9 cellular contexts compared by ENCODE assay signal in genomic region chr2:232927041-232927792, GRCh38. TPM values are rescaled to one million over a fixed set of nuclear protein-coding genes. Genes with fewer than 3 reads are reported as not detected.
DNase-seq lines count a peak whose midpoint lies in the region; ATAC-seq and TF ChIP-seq lines count a peak whose summit lies in the region.
"Had no signal": no experiment of that assay in that cellular context is flagged by ENCODE, and none has a peak within 500 bp of the region (broad histone marks: within the 10 kb centered on the region; RNA-seq: fewer than 3 reads in every experiment).

No MANE protein-coding gene starts in this region.

- DNase-seq in activated naive CD4-positive, alpha-beta T cell treated with anti-CD3 and anti-CD28 coated beads for 36 hours, result peak; percentile 27
- no peak for DNase-seq in activated naive CD4-positive, alpha-beta T cell treated with anti-CD3 and anti-CD28 coated beads, Interleukin-2, amount 50 U/mL, for 16 hours
- DNase-seq in body of pancreas, result no peak
- DNase-seq in lower leg skin (ENCODE audit: low spot score in 2 of 2), result no peak
- no peak for DNase-seq in transverse colon
- no peak for DNase-seq in NCI-H446 (lab: John Stamatoyannopoulos, UW)
- no peak for DNase-seq in CD1c-positive myeloid dendritic cell (ENCODE audit: extremely low spot score)
- no peak for DNase-seq in foreskin keratinocyte

- no peaks in the 10 kb centered on the region for H3K9me3 ChIP-seq in body of pancreas
- H3K9me3 ChIP-seq in transverse colon, result no peaks in the 10 kb centered on the region

- H3K4me1 Mint-ChIP-seq in activated naive CD4-positive, alpha-beta T cell treated with anti-CD3 and anti-CD28 coated beads for 36 hours (ENCODE audit: low read depth), result peaks cover 17% of the 10 kb centered on the region

- H3K4me3 Mint-ChIP-seq in activated naive CD4-positive, alpha-beta T cell treated with anti-CD3 and anti-CD28 coated beads for 36 hours, result peak overlapping the region; percentile 55

- no peak overlapping the region for H3K27ac ChIP-seq in body of pancreas
- H3K27ac ChIP-seq in transverse colon, result no peak overlapping the region
- no peak overlapping the region for H3K27ac ChIP-seq in foreskin keratinocyte
- H3K27ac ChIP-seq: C4-2B had no signal

- TF ChIP-seq EP300 in transverse colon (IDR thresholded peaks at IDR 0.05; ENCODE audit: low read depth), result no peak

- intact Hi-C loops in activated naive CD4-positive, alpha-beta T cell treated with anti-CD3 and anti-CD28 coated beads for 36 hours (cut with micrococcal nuclease), result no loop called here
- intact Hi-C loops in body of pancreas (cut with DNase I), result no loop called here
- intact Hi-C loops in lower leg skin (cut with DNase I; ENCODE audit: low total_unique reads), result no loop called here
- intact Hi-C loops in transverse colon (cut with DNase I; ENCODE audit: low total_unique reads), result no loop called here

- TF ChIP-seq POLR2A in body of pancreas (IDR thresholded peaks at IDR 0.05) (no peak), lower leg skin (IDR thresholded peaks at IDR 0.05) (no peak), transverse colon (IDR thresholded peaks at IDR 0.05) (no peak)

- no peak overlapping the region for H3K27ac Mint-ChIP-seq in activated naive CD4-positive, alpha-beta T cell treated with anti-CD3 and anti-CD28 coated beads for 36 hours

- in situ Hi-C loops in transverse colon (cut with MboI; ENCODE audit: low pct_ligation_motif_present in 1 of 4, low pct_unique_long_range_greater_than_20kb in 1 of 4, low sequenced_read_pairs in 3 of 4), result no loop called here

- H3K36me3 Mint-ChIP-seq in activated naive CD4-positive, alpha-beta T cell treated with anti-CD3 and anti-CD28 coated beads for 36 hours (ENCODE audit: low read depth), result peaks cover 2% of the 10 kb centered on the region

- no peaks in the 10 kb centered on the region for H3K27me3 ChIP-seq in body of pancreas
- H3K27me3 ChIP-seq in transverse colon, result peaks cover 41% of the 10 kb centered on the region
- peaks cover 83% of the 10 kb centered on the region for H3K27me3 ChIP-seq in foreskin keratinocyte

- peaks cover 51% of the 10 kb centered on the region for H3K27me3 Mint-ChIP-seq in activated naive CD4-positive, alpha-beta T cell treated with anti-CD3 and anti-CD28 coated beads for 36 hours (ENCODE audit: low read depth)

- peaks cover 13% of the 10 kb centered on the region for H3K4me1 ChIP-seq in body of pancreas
- H3K4me1 ChIP-seq in transverse colon, result peaks cover 6 to 16% (median 13%) of the 10 kb centered on the region in 4 donors
- H3K4me1 ChIP-seq in foreskin keratinocyte, result no peaks in the 10 kb centered on the region

- ATAC-seq in body of pancreas (peak; percentile 11), foreskin keratinocyte (no peak)

- H3K36me3 ChIP-seq in body of pancreas (replicated peaks in 1 of 2; ENCODE audit: insufficient read depth in 1 of 2, low read depth in 2 of 2), result no peaks in the 10 kb centered on the region
- no peaks in the 10 kb centered on the region for H3K36me3 ChIP-seq in transverse colon

- no peaks in the 10 kb centered on the region for H3K9me3 Mint-ChIP-seq in activated naive CD4-positive, alpha-beta T cell treated with anti-CD3 and anti-CD28 coated beads for 36 hours

- H3K4me3 ChIP-seq in body of pancreas, result no peak overlapping the region
- peak overlapping the region; percentile 31 for H3K4me3 ChIP-seq in lower leg skin (ENCODE audit: low read depth, poor library complexity, severe bottlenecking)
- H3K4me3 ChIP-seq in transverse colon, result peak overlapping the region; percentile 14 to 55 (median 42)

- CTCF ChIA-PET in activated naive CD4-positive, alpha-beta T cell treated with anti-CD3 and anti-CD28 coated beads for 36 hours (lab: Charles Lee), result no interaction called here

- 0 to 7% methylated on average over 9 to 72 of the region's 76 CpGs for WGBS in body of pancreas, 2 donors
- 1% methylated on average over 24 to 50 of the region's 76 CpGs for WGBS in lower leg skin, 2 donors
- WGBS in transverse colon (ENCODE audit: low coverage in 1 of 2), 2 donors, result 0 to 5% methylated on average over 4 to 20 of the region's 76 CpGs

- no peak for TF ChIP-seq CTCF in body of pancreas (IDR thresholded peaks at IDR 0.05)
- no peak for TF ChIP-seq CTCF in lower leg skin (IDR thresholded peaks at IDR 0.05)
- TF ChIP-seq CTCF in transverse colon (IDR thresholded peaks at IDR 0.05), result no peak
- no peak for TF ChIP-seq CTCF in foreskin keratinocyte (conservative IDR thresholded peaks at IDR 0.05)

RNA-seq across cellular contexts. Expression of gene SNORC, which starts 57.2 kb away (rescaled TPM):
- total RNA-seq in activated naive CD4-positive, alpha-beta T cell treated with anti-CD3 and anti-CD28 coated beads for 36 hours, result 1 to 10 TPM in 1 of 2 experiments, under 1 TPM in 1; 0.72 to 1.1 TPM
- total RNA-seq in body of pancreas, result 1 to 10 TPM in 1 of 2 donors, not detected in 1; 1.8 TPM
- 10 to 100 TPM in 3 of 4 donors, 1 to 10 TPM in 1; 2.5 to 27.2 (median 14.1) TPM for total RNA-seq in lower leg skin
- total RNA-seq in transverse colon, result 10 to 100 TPM; 13.9 to 45.6 (median 17.2) TPM
- 0.18 and 0.65 TPM in 2 replicates for total RNA-seq in foreskin keratinocyte
- polyA plus RNA-seq in foreskin keratinocyte, result 0.63 and 0.89 TPM in 2 replicates

Comparison
In these comparisons a context has a peak if more than half of its experiments do, and no peak if none do; other contexts are left out.
1. H3K4me3 ChIP-seq: peak in lower leg skin (single experiment) and transverse colon (4 of 4); none in body of pancreas (0 of 2).